ENCODE assay signal across 19 cellular contexts in genomic region chr7:117683736-117684135, GRCh38.
"Had no signal": no experiment of that assay in that cellular context is flagged by ENCODE, and none has a peak within 500 bp of the region (broad histone marks: within the 10 kb centered on the region; RNA-seq: fewer than 3 reads in every experiment).

No MANE protein-coding gene starts in this region.

- H3K36me3 Mint-ChIP-seq: activated CD4-positive, alpha-beta memory T cell treated with anti-CD3 and anti-CD28 coated beads for 36 hours; activated naive CD8-positive, alpha-beta T cell treated with anti-CD3 and anti-CD28 coated beads for 36 hours; stimulated activated memory B cell treated with anti-CD40 and anti-IgM and Interleukin-4, amounts not matched to agents 10 μg/mL and 1 μg/mL and 100 μg/mL, for 72 hours had no signal

- H3K27ac ChIP-seq: epithelial cell of prostate, sigmoid colon, spleen, thoracic aorta had no signal

- H3K27me3 ChIP-seq: sigmoid colon, spleen had no signal

- H3K9me3 ChIP-seq: sigmoid colon, spleen, thoracic aorta had no signal

- H3K4me3 Mint-ChIP-seq: activated CD4-positive, alpha-beta memory T cell treated with anti-CD3 and anti-CD28 coated beads for 36 hours; activated CD4-positive, alpha-beta T cell treated with anti-CD3 and anti-CD28 coated beads for 36 hours; activated naive CD8-positive, alpha-beta T cell treated with anti-CD3 and anti-CD28 coated beads for 36 hours; activated T-helper 1 cell treated with anti-CD3 and anti-CD28 coated beads, Interleukin-12 subunit alpha, Interleukin-12 subunit beta, Interleukin-2, Interleukin-4 antibody, amounts not matched to agents 30 ng/mL and 10 ng/mL and 1 ng/mL, durations not matched to agents 14 hours and 24 hours and 36 hours; nephron progenitor cell; stimulated activated memory B cell treated with anti-CD40 and anti-IgM and Interleukin-4, amounts not matched to agents 10 μg/mL and 1 μg/mL and 100 μg/mL, for 72 hours had no signal

- DNase-seq: activated CD4-positive, alpha-beta memory T cell treated with anti-CD3 and anti-CD28 coated beads for 36 hours; activated CD4-positive, alpha-beta T cell treated with anti-CD3 and anti-CD28 coated beads for 36 hours; activated naive CD8-positive, alpha-beta T cell treated with anti-CD3 and anti-CD28 coated beads for 36 hours; activated T-cell treated with anti-CD3 and anti-CD28 coated beads for 4 hours; amniotic stem cell; head of caudate nucleus; kidney; midbrain; nephron progenitor cell; nucleus accumbens; sigmoid colon; spleen; stimulated activated CD4-positive, alpha-beta T cell treated with anti-CD3 and anti-CD28 coated beads, Interleukin-4, amount 100 ng/mL, for 4 hours; T-helper 2 cell had no signal

- H3K27ac Mint-ChIP-seq: activated CD4-positive, alpha-beta memory T cell treated with anti-CD3 and anti-CD28 coated beads for 36 hours; activated CD4-positive, alpha-beta T cell treated with anti-CD3 and anti-CD28 coated beads for 36 hours; activated naive CD8-positive, alpha-beta T cell treated with anti-CD3 and anti-CD28 coated beads for 36 hours; activated T-helper 1 cell treated with anti-CD3 and anti-CD28 coated beads, Interleukin-12 subunit alpha, Interleukin-12 subunit beta, Interleukin-2, Interleukin-4 antibody, amounts not matched to agents 30 ng/mL and 10 ng/mL and 1 ng/mL, durations not matched to agents 14 hours and 24 hours and 36 hours; nephron progenitor cell; stimulated activated memory B cell treated with anti-CD40 and anti-IgM and Interleukin-4, amounts not matched to agents 10 μg/mL and 1 μg/mL and 100 μg/mL, for 72 hours had no signal

- H3K4me1 Mint-ChIP-seq: activated CD4-positive, alpha-beta T cell treated with anti-CD3 and anti-CD28 coated beads for 36 hours; activated naive CD8-positive, alpha-beta T cell treated with anti-CD3 and anti-CD28 coated beads for 36 hours; stimulated activated memory B cell treated with anti-CD40 and anti-IgM and Interleukin-4, amounts not matched to agents 10 μg/mL and 1 μg/mL and 100 μg/mL, for 72 hours had no signal

- ATAC-seq: activated CD4-positive, alpha-beta T cell treated with anti-CD3 and anti-CD28 coated beads for 36 hours; stimulated activated memory B cell treated with anti-CD40 and anti-IgM and Interleukin-4, amounts not matched to agents 10 μg/mL and 1 μg/mL and 100 μg/mL, for 72 hours had no signal

- FAIRE-seq: frontal cortex, kidney had no signal

- H3K36me3 ChIP-seq: sigmoid colon, spleen, thoracic aorta had no signal

- H3K27me3 Mint-ChIP-seq: activated CD4-positive, alpha-beta memory T cell treated with anti-CD3 and anti-CD28 coated beads for 36 hours; activated CD4-positive, alpha-beta T cell treated with anti-CD3 and anti-CD28 coated beads for 36 hours; activated naive CD8-positive, alpha-beta T cell treated with anti-CD3 and anti-CD28 coated beads for 36 hours; stimulated activated memory B cell treated with anti-CD40 and anti-IgM and Interleukin-4, amounts not matched to agents 10 μg/mL and 1 μg/mL and 100 μg/mL, for 72 hours had no signal

- H3K4me3 ChIP-seq: sigmoid colon, spleen, thoracic aorta had no signal

- H3K9me3 Mint-ChIP-seq: activated CD4-positive, alpha-beta memory T cell treated with anti-CD3 and anti-CD28 coated beads for 36 hours; activated naive CD8-positive, alpha-beta T cell treated with anti-CD3 and anti-CD28 coated beads for 36 hours; activated T-helper 1 cell treated with anti-CD3 and anti-CD28 coated beads, Interleukin-12 subunit alpha, Interleukin-12 subunit beta, Interleukin-2, Interleukin-4 antibody, amounts not matched to agents 30 ng/mL and 10 ng/mL and 1 ng/mL, durations not matched to agents 14 hours and 24 hours and 36 hours; nephron progenitor cell; stimulated activated memory B cell treated with anti-CD40 and anti-IgM and Interleukin-4, amounts not matched to agents 10 μg/mL and 1 μg/mL and 100 μg/mL, for 72 hours had no signal

- H3K4me1 ChIP-seq: sigmoid colon, spleen had no signal
